Comparison of ENCODE assay signal across 16 cellular contexts in genomic region chr7:19290936-19291335, GRCh38.
"Had no signal": no experiment of that assay in that cellular context is flagged by ENCODE, and none has a peak within 500 bp of the region (broad histone marks: within the 10 kb centered on the region; RNA-seq: fewer than 3 reads in every experiment).

No MANE protein-coding gene starts in this region.

- H3K9me3 ChIP-seq: esophagus squamous epithelium, ovary, stomach had no signal

- H3K36me3 ChIP-seq: esophagus squamous epithelium, ovary, stomach had no signal

- H3K4me3 ChIP-seq: esophagus squamous epithelium, ovary, stomach had no signal

- H3K4me3 Mint-ChIP-seq: activated CD4-positive, alpha-beta memory T cell treated with anti-CD3 and anti-CD28 coated beads for 36 hours; activated CD4-positive, alpha-beta T cell treated with anti-CD3 and anti-CD28 coated beads for 36 hours; activated naive CD8-positive, alpha-beta T cell treated with anti-CD3 and anti-CD28 coated beads for 36 hours; effector memory CD8-positive, alpha-beta T cell; naive thymus-derived CD8-positive, alpha-beta T cell; stimulated activated effector memory CD8-positive, alpha-beta T cell treated with anti-CD3 and anti-CD28 coated beads, Interleukin-12 subunit alpha, Interleukin-12 subunit beta, amount 100 ng/mL, for 72 hours; type B pancreatic cell had no signal

- H3K27me3 ChIP-seq: esophagus squamous epithelium, ovary, stomach had no signal

- H3K36me3 Mint-ChIP-seq: activated CD4-positive, alpha-beta memory T cell treated with anti-CD3 and anti-CD28 coated beads for 36 hours; activated naive CD8-positive, alpha-beta T cell treated with anti-CD3 and anti-CD28 coated beads for 36 hours; naive thymus-derived CD8-positive, alpha-beta T cell; stimulated activated effector memory CD8-positive, alpha-beta T cell treated with anti-CD3 and anti-CD28 coated beads, Interleukin-12 subunit alpha, Interleukin-12 subunit beta, amount 100 ng/mL, for 72 hours; type B pancreatic cell had no signal

- H3K27me3 Mint-ChIP-seq: activated CD4-positive, alpha-beta memory T cell treated with anti-CD3 and anti-CD28 coated beads for 36 hours; activated CD4-positive, alpha-beta T cell treated with anti-CD3 and anti-CD28 coated beads for 36 hours; activated naive CD8-positive, alpha-beta T cell treated with anti-CD3 and anti-CD28 coated beads for 36 hours; effector memory CD8-positive, alpha-beta T cell; naive thymus-derived CD8-positive, alpha-beta T cell; type B pancreatic cell had no signal

- H3K4me1 Mint-ChIP-seq: activated CD4-positive, alpha-beta T cell treated with anti-CD3 and anti-CD28 coated beads for 36 hours; activated naive CD8-positive, alpha-beta T cell treated with anti-CD3 and anti-CD28 coated beads for 36 hours; stimulated activated effector memory CD8-positive, alpha-beta T cell treated with anti-CD3 and anti-CD28 coated beads, Interleukin-12 subunit alpha, Interleukin-12 subunit beta, amount 100 ng/mL, for 72 hours had no signal

- H3K4me1 ChIP-seq: esophagus squamous epithelium, stomach had no signal

- H3K27ac ChIP-seq: esophagus squamous epithelium, ovary, stomach had no signal

- DNase-seq: activated CD4-positive, alpha-beta memory T cell treated with anti-CD3 and anti-CD28 coated beads for 36 hours; activated CD4-positive, alpha-beta T cell treated with anti-CD3 and anti-CD28 coated beads for 36 hours; activated naive CD4-positive, alpha-beta T cell; activated naive CD8-positive, alpha-beta T cell treated with anti-CD3 and anti-CD28 coated beads for 36 hours; activated T-cell treated with anti-CD3 and anti-CD28 coated beads for 4 hours; amygdala; effector memory CD8-positive, alpha-beta T cell; esophagus squamous epithelium; left cardiac atrium; mesendoderm; naive thymus-derived CD8-positive, alpha-beta T cell; ovary; stimulated activated CD4-positive, alpha-beta T cell treated with anti-CD3 and anti-CD28 coated beads, Interleukin-4, amount 100 ng/mL, for 24 hours; stomach had no signal

- H3K9me3 Mint-ChIP-seq: activated naive CD8-positive, alpha-beta T cell treated with anti-CD3 and anti-CD28 coated beads for 36 hours; type B pancreatic cell had no signal

- H3K27ac Mint-ChIP-seq: activated CD4-positive, alpha-beta memory T cell treated with anti-CD3 and anti-CD28 coated beads for 36 hours; activated CD4-positive, alpha-beta T cell treated with anti-CD3 and anti-CD28 coated beads for 36 hours; activated naive CD8-positive, alpha-beta T cell treated with anti-CD3 and anti-CD28 coated beads for 36 hours; effector memory CD8-positive, alpha-beta T cell; naive thymus-derived CD8-positive, alpha-beta T cell; stimulated activated effector memory CD8-positive, alpha-beta T cell treated with anti-CD3 and anti-CD28 coated beads, Interleukin-12 subunit alpha, Interleukin-12 subunit beta, amount 100 ng/mL, for 72 hours; type B pancreatic cell had no signal
